Comparison of ENCODE assay signal across 1 cellular context in genomic region chr9:673264-673965, GRCh38.
TF ChIP-seq lines count a peak whose summit lies in the region.

No MANE protein-coding gene starts in this region.

TF ChIP-seq in HepG2, 621 proteins besides CTCF, POLR2A, EP300 and RAD21 (continued from another document and continues in another):
- TF ChIP-seq HMG20A (CRISPR knock-in tag; IDR thresholded peaks at IDR 0.05; ENCODE audit: borderline replicate concordance) (no peak), TCF7 (IDR thresholded peaks at IDR 0.05; ENCODE audit: low read depth) (peak; percentile 50; the same call in 1 of the 2 replicates), ZBTB25 (CRISPR knock-in tag; IDR thresholded peaks at IDR 0.05) (no peak), ATF7-NPFF (CRISPR knock-in tag; IDR thresholded peaks at IDR 0.05; ENCODE audit: low read depth) (no peak), FOXO1 (CRISPR knock-in tag; IDR thresholded peaks at IDR 0.05) (peak; percentile 69), LRRFIP1 (CRISPR knock-in tag; conservative IDR thresholded peaks at IDR 0.05) (no peak), ZBTB34 (CRISPR knock-in tag; IDR thresholded peaks at IDR 0.05) (no peak), MEIS2 (CRISPR knock-in tag; IDR thresholded peaks at IDR 0.05) (no peak), KAT8 (CRISPR knock-in tag; IDR thresholded peaks at IDR 0.05) (no peak), TBL1XR1 (IDR thresholded peaks at IDR 0.05; ENCODE audit: borderline replicate concordance, low read length, partially characterized antibody) (no peak), HNRNPL (IDR thresholded peaks at IDR 0.05; ENCODE audit: low read depth, low read length) (no peak), ZFP36L2 (CRISPR knock-in tag; IDR thresholded peaks at IDR 0.05) (no peak), HCFC1 (IDR thresholded peaks at IDR 0.05; ENCODE audit: low read depth, low read length) (no peak), ELF1 (CRISPR knock-in tag; IDR thresholded peaks at IDR 0.05) (no peak), ZNF333 (CRISPR knock-in tag; IDR thresholded peaks at IDR 0.05; ENCODE audit: borderline replicate concordance) (no peak), NR2F6 (IDR thresholded peaks at IDR 0.05) (0 out of 2 replicates have a peak, but pooled peaks have one; percentile 23), NR2F6 (CRISPR knock-in tag; IDR thresholded peaks at IDR 0.05) (no peak), NFIB (CRISPR knock-in tag; IDR thresholded peaks at IDR 0.05; ENCODE audit: borderline replicate concordance) (no peak), FOXA3 (CRISPR knock-in tag; IDR thresholded peaks at IDR 0.05) (peak; percentile 89), PTBP1 (IDR thresholded peaks at IDR 0.05; ENCODE audit: low read depth, low read length, poor library complexity, severe bottlenecking) (no peak), ZNF773 (CRISPR knock-in tag; IDR thresholded peaks at IDR 0.05; ENCODE audit: borderline replicate concordance) (no peak), ZFP90 (CRISPR knock-in tag; IDR thresholded peaks at IDR 0.05; ENCODE audit: borderline replicate concordance) (no peak), RFXANK (CRISPR knock-in tag; IDR thresholded peaks at IDR 0.05) (no peak), LCORL (IDR thresholded peaks at IDR 0.05) (no peak), LCORL (CRISPR knock-in tag; IDR thresholded peaks at IDR 0.05) (no peak), ZNF687 (CRISPR knock-in tag; IDR thresholded peaks at IDR 0.05) (peak; percentile 47), ZNF280B (CRISPR knock-in tag; IDR thresholded peaks at IDR 0.05; ENCODE audit: borderline replicate concordance) (no peak), ZNF451 (CRISPR knock-in tag; IDR thresholded peaks at IDR 0.05) (no peak), ZNF781 (CRISPR knock-in tag; IDR thresholded peaks at IDR 0.05; ENCODE audit: borderline replicate concordance, not compliant biosample characterization) (no peak), ZMYM2 (CRISPR knock-in tag; IDR thresholded peaks at IDR 0.05) (0 out of 2 replicates have a peak, but pooled peaks have one; percentile 56), KAT2B (IDR thresholded peaks at IDR 0.05; ENCODE audit: borderline replicate concordance, low read depth, low read length) (no peak), ZHX2 (IDR thresholded peaks at IDR 0.05; ENCODE audit: low read depth) (no peak), ZHX2 (CRISPR knock-in tag; IDR thresholded peaks at IDR 0.05; ENCODE audit: borderline replicate concordance) (no peak; the same call in 1 of the 2 replicates), GATA4 (IDR thresholded peaks at IDR 0.05; ENCODE audit: borderline replicate concordance, low read depth) (peak; percentile 67; the same call in 1 of the 2 replicates), FOSL1 (CRISPR knock-in tag; IDR thresholded peaks at IDR 0.05; ENCODE audit: borderline replicate concordance) (no peak), FOXP1 (IDR thresholded peaks at IDR 0.05) (no peak), FOXP1 (CRISPR knock-in tag; IDR thresholded peaks at IDR 0.05) (peak; percentile 89), IKZF5 (CRISPR knock-in tag; IDR thresholded peaks at IDR 0.05) (0 out of 2 replicates have a peak, but pooled peaks have one; percentile 7), ZNF160 (CRISPR knock-in tag; IDR thresholded peaks at IDR 0.05) (no peak), ZNF33B (CRISPR knock-in tag; IDR thresholded peaks at IDR 0.05) (no peak), ZNF251 (CRISPR knock-in tag; IDR thresholded peaks at IDR 0.05) (no peak), SATB2 (CRISPR knock-in tag; IDR thresholded peaks at IDR 0.05) (no peak), ATF3 (CRISPR knock-in tag; IDR thresholded peaks at IDR 0.05) (no peak), ZMYM3 (CRISPR knock-in tag; IDR thresholded peaks at IDR 0.05) (peak; percentile 33; the same call in 1 of the 2 replicates), CSRNP1 (CRISPR knock-in tag; IDR thresholded peaks at IDR 0.05) (0 out of 2 replicates have a peak, but pooled peaks have one; percentile 42), ZFP36 (IDR thresholded peaks at IDR 0.05; ENCODE audit: borderline replicate concordance, low read depth, low read length, partially characterized antibody) (no peak), ZNF34 (CRISPR knock-in tag; IDR thresholded peaks at IDR 0.05; ENCODE audit: borderline replicate concordance) (no peak), ZNF772 (CRISPR knock-in tag; IDR thresholded peaks at IDR 0.05) (no peak)
